Comparison of ENCODE assay signal across 30 cellular contexts in genomic region chr14:63939006-63939270, GRCh38.
DNase-seq lines count a peak whose midpoint lies in the region; ATAC-seq, FAIRE-seq and TF ChIP-seq lines count a peak whose summit lies in the region.
"Had no signal": no experiment of that assay in that cellular context is flagged by ENCODE, and none has a peak within 500 bp of the region (broad histone marks: within the 10 kb centered on the region; RNA-seq: fewer than 3 reads in every experiment).

No MANE protein-coding gene starts in this region.

- peak; percentile 16 for ATAC-seq in HG02588 (IDR thresholded peaks at IDR 0.05; ENCODE audit: unreplicated experiment)
- ATAC-seq in activated T-helper 17 cell treated with anti-CD3 and anti-CD28 coated beads, Interleukin-2, amount 50 U/mL, for 72 hours (replicated peaks), result no peak
- ATAC-seq: heart left ventricle, upper lobe of right lung had no signal

- no peak overlapping the region for H3K4me3 ChIP-seq in OCI-LY1 (ENCODE audit: low read depth, low read length, poor library complexity, severe bottlenecking)
- H3K4me3 ChIP-seq: ascending aorta, cardiac muscle cell, heart left ventricle, PC-9, suprapubic skin, upper lobe of right lung had no signal

- peaks cover 24% of the 10 kb centered on the region for H3K36me3 Mint-ChIP-seq in activated T-helper 17 cell treated with anti-CD3 and anti-CD28 coated beads, Interleukin-2, amount 50 U/mL, for 72 hours (ENCODE audit: low read depth)
- H3K36me3 Mint-ChIP-seq: natural killer cell; stimulated activated naive B cell treated with anti-CD40 and anti-IgM and Interleukin-4, amounts not matched to agents 10 μg/mL and 1 μg/mL and 100 μg/mL, for 72 hours had no signal

- peak; percentile 65 for DNase-seq in activated CD8-positive, alpha-beta memory T cell treated with anti-CD3 and anti-CD28 coated beads for 24 hours
- DNase-seq in activated CD8-positive, alpha-beta memory T cell treated with anti-CD3 and anti-CD28 coated beads, Interleukin-2, amount 50 U/mL, for 4 hours, result no peak
- DNase-seq in urothelium cell line (ENCODE audit: low spot score), result no peak
- DNase-seq in effector CD8-positive, alpha-beta T cell (lab: John Stamatoyannopoulos, UW), result no peak
- DNase-seq in superior temporal gyrus (ENCODE audit: extremely low spot score), result no peak
- DNase-seq: activated CD4-positive, alpha-beta T cell treated with anti-CD3 and anti-CD28 coated beads for 4 hours; cortex of kidney; DMS153; foreskin keratinocyte; GOT3; heart left ventricle; KG1; kidney; natural killer cell; NCI-H146; occipital lobe; PC-9; Right ventricle myocardium superior; stimulated activated CD4-positive, alpha-beta T cell treated with anti-CD3 and anti-CD28 coated beads, Interleukin-15, amount 100 ng/mL, for 24 hours; stimulated activated naive B cell treated with anti-CD40 and anti-IgM and Interleukin-4, amounts not matched to agents 10 μg/mL and 1 μg/mL and 100 μg/mL, for 72 hours; upper lobe of right lung had no signal

- no peak overlapping the region for H3K4me3 Mint-ChIP-seq in activated T-helper 17 cell treated with anti-CD3 and anti-CD28 coated beads, Interleukin-2, amount 50 U/mL, for 72 hours
- H3K4me3 Mint-ChIP-seq: natural killer cell; stimulated activated naive B cell treated with anti-CD40 and anti-IgM and Interleukin-4, amounts not matched to agents 10 μg/mL and 1 μg/mL and 100 μg/mL, for 72 hours; T-helper 2 cell treated with Interferon-gamma antibody and Interleukin-4, amounts not matched to agents 5 μg/mL and 100 μg/mL, for 36 hours had no signal

- peaks cover 6% of the 10 kb centered on the region; the same call in 1 of the 2 replicates for H3K79me2 ChIP-seq in OCI-LY1 (ENCODE audit: insufficient read depth, low read length)

- H2AFZ ChIP-seq in OCI-LY1 (ENCODE audit: low read length), result no peak overlapping the region
- H2AFZ ChIP-seq: PC-9 had no signal

- no peaks in the 10 kb centered on the region for H3K27me3 ChIP-seq in OCI-LY1 (ENCODE audit: insufficient read depth, low read length)
- H3K27me3 ChIP-seq: ascending aorta, cardiac muscle cell, foreskin keratinocyte, heart left ventricle, suprapubic skin, upper lobe of right lung had no signal

- no peaks in the 10 kb centered on the region for H3K27me3 Mint-ChIP-seq in activated T-helper 17 cell treated with anti-CD3 and anti-CD28 coated beads, Interleukin-2, amount 50 U/mL, for 72 hours
- H3K27me3 Mint-ChIP-seq: activated naive CD8-positive, alpha-beta T cell; stimulated activated naive B cell treated with anti-CD40 and anti-IgM and Interleukin-4, amounts not matched to agents 10 μg/mL and 1 μg/mL and 100 μg/mL, for 72 hours had no signal

- peak; percentile 84 for FAIRE-seq in urothelium cell line (lab: Jason Lieb, UNC)
- FAIRE-seq: G401.6, kidney had no signal

- no peak overlapping the region for H3K4me2 ChIP-seq in OCI-LY1 (ENCODE audit: low read length)
- H3K4me2 ChIP-seq: PC-9 had no signal

- no peaks in the 10 kb centered on the region for H3K9me3 Mint-ChIP-seq in activated T-helper 17 cell treated with anti-CD3 and anti-CD28 coated beads, Interleukin-2, amount 50 U/mL, for 72 hours
- H3K9me3 Mint-ChIP-seq: natural killer cell; stimulated activated naive B cell treated with anti-CD40 and anti-IgM and Interleukin-4, amounts not matched to agents 10 μg/mL and 1 μg/mL and 100 μg/mL, for 72 hours; T-helper 2 cell treated with Interferon-gamma antibody and Interleukin-4, amounts not matched to agents 5 μg/mL and 100 μg/mL, for 36 hours had no signal

- H3K9ac ChIP-seq in OCI-LY1 (ENCODE audit: low read length), result no peak overlapping the region

- H3F3A ChIP-seq in OCI-LY1 (ENCODE audit: insufficient read depth, low read length), result no peaks in the 10 kb centered on the region

- H3K36me3 ChIP-seq in OCI-LY1 (ENCODE audit: insufficient read depth, low read length), result peaks cover 24% of the 10 kb centered on the region
- H3K36me3 ChIP-seq: cardiac muscle cell, upper lobe of right lung had no signal

- H3K4me1 ChIP-seq in OCI-LY1 (ENCODE audit: insufficient read depth, low read length, severe bottlenecking), result peaks cover 38% of the 10 kb centered on the region
- H3K4me1 ChIP-seq: ascending aorta, foreskin keratinocyte, upper lobe of right lung had no signal

- TF ChIP-seq CTCF in OCI-LY1 (IDR thresholded peaks at IDR 0.05; ENCODE audit: low read length), result no peak

- no peaks in the 10 kb centered on the region for H3K9me2 ChIP-seq in OCI-LY1 (ENCODE audit: low read depth, low read length)

- no peaks in the 10 kb centered on the region for H3K9me3 ChIP-seq in OCI-LY1 (ENCODE audit: low read length)
- H3K9me3 ChIP-seq: ascending aorta, heart left ventricle, suprapubic skin, upper lobe of right lung had no signal

- no peaks in the 10 kb centered on the region for H4K20me1 ChIP-seq in OCI-LY1 (ENCODE audit: insufficient read depth, low read length)

- H3K27ac Mint-ChIP-seq in activated T-helper 17 cell treated with anti-CD3 and anti-CD28 coated beads, Interleukin-2, amount 50 U/mL, for 72 hours, result no peak overlapping the region
- H3K27ac Mint-ChIP-seq: stimulated activated naive B cell treated with anti-CD40 and anti-IgM and Interleukin-4, amounts not matched to agents 10 μg/mL and 1 μg/mL and 100 μg/mL, for 72 hours; T-helper 2 cell treated with Interferon-gamma antibody and Interleukin-4, amounts not matched to agents 5 μg/mL and 100 μg/mL, for 36 hours had no signal

- peaks cover 12% of the 10 kb centered on the region for H3K4me1 Mint-ChIP-seq in activated T-helper 17 cell treated with anti-CD3 and anti-CD28 coated beads, Interleukin-2, amount 50 U/mL, for 72 hours

- H3K27ac ChIP-seq in OCI-LY1 (ENCODE audit: low read depth, low read length, poor library complexity, severe bottlenecking), result peak overlapping the region; percentile 70
- H3K27ac ChIP-seq: cardiac muscle cell, foreskin keratinocyte, heart left ventricle, PC-9, suprapubic skin, upper lobe of right lung had no signal
